ENCODE assay signal across 10 cellular contexts in genomic region chr14:100540141-100540925, GRCh38. TPM values are rescaled to one million over a fixed set of nuclear protein-coding genes. Genes with fewer than 3 reads are reported as not detected.
A peak's percentile ranks its signal among the peaks of the same experiment; 100 is the strongest.
DNase-seq lines count a peak whose midpoint lies in the region; ATAC-seq and TF ChIP-seq lines count a peak whose summit lies in the region.
"Had no signal": no experiment of that assay in that cellular context is flagged by ENCODE, and none has a peak within 500 bp of the region (broad histone marks: within the 10 kb centered on the region; RNA-seq: fewer than 3 reads in every experiment).

No MANE protein-coding gene starts in this region.

- no peak overlapping the region for H3K27ac ChIP-seq in A673 (ENCODE audit: low read depth, low read length, poor library complexity, severe bottlenecking)

- DNase-seq in A673 (ENCODE audit: low spot score) (no peak), H7 (peak; percentile 91), left kidney (ENCODE audit: low read depth, low spot score) (peak; percentile 72), GM20000 (ENCODE audit: low spot score) (no peak), glomerular visceral epithelial cell (ENCODE audit: extremely low spot score) (no peak), HuH-7.5 (ENCODE audit: low spot score) (no peak), immature natural killer cell (no peak)
- DNase-seq: NCI-H1930 had no signal

- H3K4me3 Mint-ChIP-seq in activated T-helper 17 cell treated with anti-CD3 and anti-CD28 coated beads, Interleukin-2, amount 50 U/mL, for 72 hours: no peak overlapping the region
- H3K4me3 Mint-ChIP-seq in immature natural killer cell: no peak overlapping the region

- peak; percentile 24 for ATAC-seq in activated T-helper 17 cell treated with anti-CD3 and anti-CD28 coated beads, Interleukin-2, amount 50 U/mL, for 72 hours (replicated peaks)

- no peaks in the 10 kb centered on the region for H3K27me3 ChIP-seq in A673 (replicated peaks; ENCODE audit: insufficient read depth, low read depth, low read length, poor library complexity)
- H3K27me3 ChIP-seq in H7 (ENCODE audit: control insufficient read depth, insufficient read depth, low read length): no peaks in the 10 kb centered on the region

- peak; percentile 29 for TF ChIP-seq CTCF in A673 (conservative IDR thresholded peaks at IDR 0.05; ENCODE audit: low read depth, low read length)
- TF ChIP-seq CTCF in GM20000 (IDR thresholded peaks at IDR 0.05; ENCODE audit: extremely low read depth, missing control alignments): no peak

- no peaks in the 10 kb centered on the region for H3K36me3 ChIP-seq in A673 (ENCODE audit: insufficient read depth, low read length, poor library complexity, severe bottlenecking)
- no peaks in the 10 kb centered on the region for H3K36me3 ChIP-seq in H7 (replicated peaks; ENCODE audit: control insufficient read depth, insufficient read depth, low read length)

- H3K9me3 Mint-ChIP-seq in activated T-helper 17 cell treated with anti-CD3 and anti-CD28 coated beads, Interleukin-2, amount 50 U/mL, for 72 hours: no peaks in the 10 kb centered on the region
- H3K9me3 Mint-ChIP-seq in immature natural killer cell: no peaks in the 10 kb centered on the region
- H3K9me3 Mint-ChIP-seq: activated T-helper 2 cell treated with anti-CD3 and anti-CD28 coated beads, Interferon-gamma antibody, Interleukin-2, Interleukin-4, amounts not matched to agents 10 μg/mL and 5 μg/mL and 100 μg/mL, durations not matched to agents 14 hours and 24 hours and 36 hours had no signal

- no peaks in the 10 kb centered on the region for H3K4me1 ChIP-seq in A673 (ENCODE audit: insufficient read depth, low read length, poor library complexity, severe bottlenecking)

- intact Hi-C loops in A673 (cut with micrococcal nuclease; ENCODE audit: unreplicated experiment): no loop called here

- POLR2A ChIA-PET in A673 (lab: Charles Lee; ENCODE audit: low non-redundant PET): no interaction called here

- H3K4me1 Mint-ChIP-seq in activated T-helper 17 cell treated with anti-CD3 and anti-CD28 coated beads, Interleukin-2, amount 50 U/mL, for 72 hours: no peaks in the 10 kb centered on the region
- H3K4me1 Mint-ChIP-seq in immature natural killer cell: no peaks in the 10 kb centered on the region

- no peaks in the 10 kb centered on the region for H3K9me3 ChIP-seq in A673 (ENCODE audit: low read depth, low read length, poor library complexity, severe bottlenecking)

- CTCF ChIA-PET in A673 (lab: Charles Lee): no interaction called here

- H3K4me3 ChIP-seq in A673 (ENCODE audit: low read depth, low read length, poor library complexity, severe bottlenecking) (no peak overlapping the region), H7 (ENCODE audit: insufficient read depth, low read depth, low read length) (no peak overlapping the region)

- H3K27me3 Mint-ChIP-seq in activated T-helper 17 cell treated with anti-CD3 and anti-CD28 coated beads, Interleukin-2, amount 50 U/mL, for 72 hours: no peaks in the 10 kb centered on the region
- H3K27me3 Mint-ChIP-seq in immature natural killer cell (ENCODE audit: low read depth in 3 of 3): peaks cover 0 to 5% (median 4%) of the 10 kb centered on the region in 3 donors

- no TSS peak for BruUV-seq in A673 (replicated peaks; lab: Mats Ljungman, UMichigan)

- no peak overlapping the region for H3K27ac Mint-ChIP-seq in activated T-helper 17 cell treated with anti-CD3 and anti-CD28 coated beads, Interleukin-2, amount 50 U/mL, for 72 hours
- H3K27ac Mint-ChIP-seq in immature natural killer cell: no peak overlapping the region
- H3K27ac Mint-ChIP-seq: activated T-helper 2 cell treated with anti-CD3 and anti-CD28 coated beads, Interferon-gamma antibody, Interleukin-2, Interleukin-4, amounts not matched to agents 10 μg/mL and 5 μg/mL and 100 μg/mL, durations not matched to agents 14 hours and 24 hours and 36 hours had no signal

- H3K36me3 Mint-ChIP-seq in activated T-helper 17 cell treated with anti-CD3 and anti-CD28 coated beads, Interleukin-2, amount 50 U/mL, for 72 hours (ENCODE audit: low read depth): no peaks in the 10 kb centered on the region
- peaks cover 0 to 8% (median 0%) of the 10 kb centered on the region in 3 donors for H3K36me3 Mint-ChIP-seq in immature natural killer cell

RNA-seq across cellular contexts. Expression of gene BEGAIN, which starts 46.9 kb away (rescaled TPM):
- 0.84 and 1.3 TPM in 2 replicates for total RNA-seq in A673 (2021)
- total RNA-seq in H7 (2014; rRNA removed; shearing (Covaris generic)): 1.3 and 3.3 TPM in 2 replicates
- 1 to 10 TPM; 2.1 to 2.4 TPM for total RNA-seq in activated T-helper 17 cell treated with anti-CD3 and anti-CD28 coated beads, Interleukin-2, amount 50 U/mL, for 72 hours
- polyA plus RNA-seq in immature natural killer cell: not detected

Comparison
In these comparisons a context has a peak if more than half of its experiments do, and no peak if none do; other contexts are left out.
1. DNase-seq: peak in H7 (single experiment) and left kidney (single experiment); none in A673 (single experiment), GM20000 (single experiment), glomerular visceral epithelial cell (single experiment), HuH-7.5 (single experiment) and immature natural killer cell (0 of 3).